1 cellular context compared by ENCODE assay signal in the genomic region with DNA sequence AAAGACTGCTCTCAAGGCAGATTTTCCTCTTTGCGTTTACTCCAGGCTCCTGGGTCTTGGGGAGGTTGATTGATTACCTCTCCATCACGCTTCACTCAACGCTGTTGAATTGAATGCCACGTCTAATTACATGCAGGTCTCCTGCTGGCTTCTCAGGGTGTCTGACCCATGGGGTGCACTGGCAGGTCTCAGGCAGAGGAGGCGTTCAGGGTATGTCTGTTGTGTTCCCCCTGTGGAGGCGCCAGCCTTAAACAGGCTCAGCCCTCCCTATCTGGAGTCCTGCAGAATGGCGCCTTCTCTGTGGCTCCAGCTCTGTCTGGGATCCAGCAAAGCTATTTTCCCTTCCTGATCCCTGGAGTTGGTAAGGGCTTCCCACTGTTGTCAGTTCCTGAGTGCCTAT.
A peak's percentile ranks its signal among the peaks of the same experiment; 100 is the strongest.
TF ChIP-seq lines count a peak whose summit lies in the region.

No MANE protein-coding gene starts in this region.

TF ChIP-seq in WTC11, 78 proteins besides CTCF, POLR2A, EP300 and RAD21:
- TF ChIP-seq, protein P1, sequence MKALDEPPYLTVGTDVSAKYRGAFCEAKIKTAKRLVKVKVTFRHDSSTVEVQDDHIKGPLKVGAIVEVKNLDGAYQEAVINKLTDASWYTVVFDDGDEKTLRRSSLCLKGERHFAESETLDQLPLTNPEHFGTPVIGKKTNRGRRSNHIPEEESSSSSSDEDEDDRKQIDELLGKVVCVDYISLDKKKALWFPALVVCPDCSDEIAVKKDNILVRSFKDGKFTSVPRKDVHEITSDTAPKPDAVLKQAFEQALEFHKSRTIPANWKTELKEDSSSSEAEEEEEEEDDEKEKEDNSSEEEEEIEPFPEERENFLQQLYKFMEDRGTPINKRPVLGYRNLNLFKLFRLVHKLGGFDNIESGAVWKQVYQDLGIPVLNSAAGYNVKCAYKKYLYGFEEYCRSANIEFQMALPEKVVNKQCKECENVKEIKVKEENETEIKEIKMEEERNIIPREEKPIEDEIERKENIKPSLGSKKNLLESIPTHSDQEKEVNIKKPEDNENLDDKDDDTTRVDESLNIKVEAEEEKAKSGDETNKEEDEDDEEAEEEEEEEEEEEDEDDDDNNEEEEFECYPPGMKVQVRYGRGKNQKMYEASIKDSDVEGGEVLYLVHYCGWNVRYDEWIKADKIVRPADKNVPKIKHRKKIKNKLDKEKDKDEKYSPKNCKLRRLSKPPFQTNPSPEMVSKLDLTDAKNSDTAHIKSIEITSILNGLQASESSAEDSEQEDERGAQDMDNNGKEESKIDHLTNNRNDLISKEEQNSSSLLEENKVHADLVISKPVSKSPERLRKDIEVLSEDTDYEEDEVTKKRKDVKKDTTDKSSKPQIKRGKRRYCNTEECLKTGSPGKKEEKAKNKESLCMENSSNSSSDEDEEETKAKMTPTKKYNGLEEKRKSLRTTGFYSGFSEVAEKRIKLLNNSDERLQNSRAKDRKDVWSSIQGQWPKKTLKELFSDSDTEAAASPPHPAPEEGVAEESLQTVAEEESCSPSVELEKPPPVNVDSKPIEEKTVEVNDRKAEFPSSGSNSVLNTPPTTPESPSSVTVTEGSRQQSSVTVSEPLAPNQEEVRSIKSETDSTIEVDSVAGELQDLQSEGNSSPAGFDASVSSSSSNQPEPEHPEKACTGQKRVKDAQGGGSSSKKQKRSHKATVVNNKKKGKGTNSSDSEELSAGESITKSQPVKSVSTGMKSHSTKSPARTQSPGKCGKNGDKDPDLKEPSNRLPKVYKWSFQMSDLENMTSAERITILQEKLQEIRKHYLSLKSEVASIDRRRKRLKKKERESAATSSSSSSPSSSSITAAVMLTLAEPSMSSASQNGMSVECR (CRISPR knock-in tag; IDR thresholded peaks at IDR 0.05; ENCODE audit: borderline replicate concordance): no peak
- TF ChIP-seq ZNF423 (CRISPR knock-in tag; IDR thresholded peaks at IDR 0.05): peak; percentile 74; the same call in 1 of the 2 replicates
